ENCODE assay signal across 20 cellular contexts in the genomic region with DNA sequence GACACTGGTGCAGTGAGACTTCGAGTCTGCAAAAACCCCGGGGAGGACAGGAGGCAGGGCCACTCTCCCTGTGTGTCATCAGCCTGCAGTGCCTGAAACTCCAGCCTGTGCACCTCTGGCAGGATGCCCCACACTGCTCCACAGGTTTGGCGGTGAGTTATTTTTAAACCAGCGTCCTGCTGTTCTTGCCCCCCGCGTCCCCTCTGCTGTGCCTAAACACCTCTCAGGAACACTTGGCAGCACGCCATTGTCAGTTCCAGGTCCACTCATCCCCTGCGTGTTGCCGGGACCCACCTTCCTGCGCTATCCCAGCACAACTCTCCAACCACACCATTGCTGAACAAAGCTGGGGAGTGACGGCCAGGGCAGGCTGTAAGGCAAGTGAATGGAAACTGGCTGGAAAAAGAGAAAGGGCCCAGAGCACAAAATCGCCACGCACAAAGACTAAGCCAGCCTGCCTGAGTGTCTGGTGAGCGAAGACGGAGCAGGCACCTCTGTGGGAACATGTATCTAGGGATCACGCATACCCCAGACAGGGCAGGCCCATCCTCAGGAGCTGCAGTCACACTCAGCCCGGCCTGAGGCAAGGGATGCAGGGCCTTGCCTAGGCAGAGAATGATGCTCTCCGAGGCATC. TPM values are rescaled to one million over a fixed set of nuclear protein-coding genes. Genes with fewer than 3 reads are reported as not detected.
DNase-seq lines count a peak whose midpoint lies in the region; ATAC-seq and TF ChIP-seq lines count a peak whose summit lies in the region.
"Had no signal": no experiment of that assay in that cellular context is flagged by ENCODE, and none has a peak within 500 bp of the region (broad histone marks: within the 10 kb centered on the region; RNA-seq: fewer than 3 reads in every experiment).

No MANE protein-coding gene starts in this region.

- H3K4me3 Mint-ChIP-seq in immature natural killer cell = no peak overlapping the region
- no peak overlapping the region for H3K4me3 Mint-ChIP-seq in stimulated activated naive CD8-positive, alpha-beta T cell treated with anti-CD3 and anti-CD28 coated beads, Interleukin-15, amount 100 ng/mL, for 72 hours
- H3K4me3 Mint-ChIP-seq: T-helper 17 cell had no signal

- peaks cover 0 to 2% (median 0%) of the 10 kb centered on the region in 3 donors for H3K27me3 Mint-ChIP-seq in immature natural killer cell (ENCODE audit: low read depth in 3 of 3)
- no peaks in the 10 kb centered on the region for H3K27me3 Mint-ChIP-seq in stimulated activated naive CD8-positive, alpha-beta T cell treated with anti-CD3 and anti-CD28 coated beads, Interleukin-15, amount 100 ng/mL, for 72 hours
- H3K27me3 Mint-ChIP-seq: T-helper 17 cell had no signal

- H3K27me3 ChIP-seq in left lung (no peaks in the 10 kb centered on the region), thyroid gland (no peaks in the 10 kb centered on the region)
- H3K27me3 ChIP-seq: BLaER1 treated with 17β-estradiol and CSF1 and Interleukin-3, amounts not matched to agents 10 nM and 100 nM; pancreas had no signal

- peaks cover 2 to 12% of the 10 kb centered on the region in 2 donors for H3K4me1 ChIP-seq in left lung
- H3K4me1 ChIP-seq in thyroid gland = peaks cover 45 to 75% of the 10 kb centered on the region in 2 donors

- H3K27ac Mint-ChIP-seq in immature natural killer cell = no peak overlapping the region
- H3K27ac Mint-ChIP-seq in stimulated activated naive CD8-positive, alpha-beta T cell treated with anti-CD3 and anti-CD28 coated beads, Interleukin-15, amount 100 ng/mL, for 72 hours = peak overlapping the region in 1 of 2 donors; percentile 45
- H3K27ac Mint-ChIP-seq: T-helper 17 cell had no signal

- TF ChIP-seq CTCF in left lung (IDR thresholded peaks at IDR 0.05) (no peak), thyroid gland (IDR thresholded peaks at IDR 0.05) (no peak)

- H3K27ac ChIP-seq in left lung = peak overlapping the region; percentile 30 to 48
- peak overlapping the region; percentile 84 to 94 (median 93) for H3K27ac ChIP-seq in thyroid gland
- H3K27ac ChIP-seq: BLaER1 treated with 17β-estradiol and CSF1 and Interleukin-3, amounts not matched to agents 10 nM and 100 nM; pancreas had no signal

- H3K36me3 Mint-ChIP-seq in immature natural killer cell = peaks cover 18 to 44% (median 31%) of the 10 kb centered on the region in 3 donors

- H3K4me1 Mint-ChIP-seq in immature natural killer cell = no peaks in the 10 kb centered on the region
- H3K4me1 Mint-ChIP-seq in stimulated activated naive CD8-positive, alpha-beta T cell treated with anti-CD3 and anti-CD28 coated beads, Interleukin-15, amount 100 ng/mL, for 72 hours = peaks cover 4% of the 10 kb centered on the region

- DNase-seq in NCI-H2171 treated with DMSO at 0.1 percent for 48 hours (lab: John Stamatoyannopoulos, UW) (peak; percentile 15), NCI-H2171 (lab: John Stamatoyannopoulos, UW) (no peak), cerebellum (ENCODE audit: low spot score) (peak; percentile 13), left lung (peak in 1 of 2 donors; percentile 85), thyroid gland (peak; percentile 99 to 100), NAMALWA (ENCODE audit: low spot score) (no peak), immature natural killer cell (no peak)
- DNase-seq in stimulated activated naive CD8-positive, alpha-beta T cell treated with anti-CD3 and anti-CD28 coated beads, Interleukin-15, amount 100 ng/mL, for 72 hours = no peak
- DNase-seq: activated CD8-positive, alpha-beta memory T cell treated with anti-CD3 and anti-CD28 coated beads for 24 hours; activated effector memory CD4-positive, alpha-beta T cell treated with Interleukin-2 at 50 U/mL for 16 hours; amniotic stem cell; left colon; NCI-H1436 treated with DMSO at 0.1 percent for 48 hours; NCI-H524 treated with DMSO at 0.1 percent for 48 hours; SIG-M5; small intestine; stimulated activated CD4-positive, alpha-beta T cell treated with anti-CD3 and anti-CD28 coated beads, Interleukin-4, amount 100 ng/mL, for 24 hours; T-helper 17 cell had no signal

- ATAC-seq in left lung = peak; percentile 59
- ATAC-seq in stimulated activated naive CD8-positive, alpha-beta T cell treated with anti-CD3 and anti-CD28 coated beads, Interleukin-15, amount 100 ng/mL, for 72 hours = no peak
- ATAC-seq: left colon, pancreas, T-helper 17 cell had no signal

- H3K9me3 ChIP-seq in left lung = no peaks in the 10 kb centered on the region
- no peaks in the 10 kb centered on the region for H3K9me3 ChIP-seq in thyroid gland
- H3K9me3 ChIP-seq: BLaER1 treated with 17β-estradiol and CSF1 and Interleukin-3, amounts not matched to agents 10 nM and 100 nM; pancreas had no signal

- H3K9me3 Mint-ChIP-seq in immature natural killer cell = no peaks in the 10 kb centered on the region
- no peaks in the 10 kb centered on the region for H3K9me3 Mint-ChIP-seq in stimulated activated naive CD8-positive, alpha-beta T cell treated with anti-CD3 and anti-CD28 coated beads, Interleukin-15, amount 100 ng/mL, for 72 hours

- H3K4me3 ChIP-seq in left lung = no peak overlapping the region
- no peak overlapping the region for H3K4me3 ChIP-seq in thyroid gland (replicated peaks in 1 of 3)
- H3K4me3 ChIP-seq: BLaER1 treated with 17β-estradiol and CSF1 and Interleukin-3, amounts not matched to agents 10 nM and 100 nM; pancreas had no signal

- 47% methylated on average over 14 to 18 of the region's 18 CpGs for WGBS in thyroid gland, 2 donors

- intact Hi-C loops in left lung (cut with DNase I) = no loop called here
- intact Hi-C loops in thyroid gland (cut with DNase I) = no loop called here

- TF ChIP-seq POLR2A in thyroid gland (IDR thresholded peaks at IDR 0.05) = peak in 1 of 2 donors; percentile 21

- H3K36me3 ChIP-seq in left lung (peaks cover 0 to 61% of the 10 kb centered on the region in 2 donors), thyroid gland (peaks cover 22 to 31% of the 10 kb centered on the region in 2 donors)

RNA-seq across cellular contexts. Expression of gene PLA2G4F, which starts 3.1 kb away (rescaled TPM):
- total RNA-seq in cerebellum (not detected), left lung (100 to 1,000 TPM in 1 of 2 donors, 10 to 100 TPM in 1; 63.2 to 100 TPM), thyroid gland (10 to 100 TPM in 2 of 4 donors, 1 to 10 TPM in 2; 3.9 to 24.8 (median 14.1) TPM)
- polyA plus RNA-seq in immature natural killer cell = not detected
- total RNA-seq: T-helper 17 cell had no signal

RNA-seq across cellular contexts. Expression of gene VPS39, which starts 48.6 kb away (rescaled TPM):
- total RNA-seq in cerebellum = 68.4 TPM
- 10 to 100 TPM; 57.8 to 65.6 TPM for total RNA-seq in left lung
- total RNA-seq in thyroid gland = 100 to 1,000 TPM in 2 of 4 donors, 10 to 100 TPM in 2; 75.0 to 156 (median 107) TPM
- polyA plus RNA-seq in immature natural killer cell = 10 to 100 TPM; 17.0 to 44.9 (median 18.3) TPM

Comparison
In these comparisons a context has a peak if more than half of its experiments do, and no peak if none do; other contexts are left out.
1. DNase-seq: peak in NCI-H2171 treated with DMSO at 0.1 percent for 48 hours (single experiment), cerebellum (single experiment) and thyroid gland (2 of 2); none in NCI-H2171 (single experiment), NAMALWA (single experiment), immature natural killer cell (0 of 3) and stimulated activated naive CD8-positive, alpha-beta T cell treated with anti-CD3 and anti-CD28 coated beads, Interleukin-15, amount 100 ng/mL, for 72 hours (0 of 2).